18 cellular contexts compared by ENCODE assay signal in the genomic region with DNA sequence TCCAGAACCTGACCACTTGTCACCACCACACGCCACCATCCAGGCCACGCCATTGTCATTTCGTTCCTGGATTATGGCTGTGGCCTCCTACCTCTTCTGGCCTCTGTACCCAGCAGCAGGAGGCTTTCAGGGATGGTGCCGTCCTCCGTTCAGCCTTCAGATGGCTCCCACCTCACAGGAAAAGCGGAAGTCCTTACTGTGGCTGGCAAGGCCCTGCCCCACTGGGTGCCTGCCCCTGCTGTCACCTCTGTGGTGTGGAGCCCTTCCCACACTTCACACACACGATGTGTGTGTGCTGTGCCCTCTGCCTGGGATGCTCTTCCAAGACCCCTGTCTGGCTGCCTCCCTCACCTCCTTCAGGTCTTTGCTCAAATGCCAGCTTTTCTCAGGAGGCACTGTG.
DNase-seq lines count a peak whose midpoint lies in the region; ATAC-seq, FAIRE-seq and TF ChIP-seq lines count a peak whose summit lies in the region.
"Had no signal": no experiment of that assay in that cellular context is flagged by ENCODE, and none has a peak within 500 bp of the region (broad histone marks: within the 10 kb centered on the region; RNA-seq: fewer than 3 reads in every experiment).

No MANE protein-coding gene starts in this region.

- no peak for FAIRE-seq in H54 (lab: Jason Lieb, UNC)
- FAIRE-seq: A204.1, G401.6, GM12892 had no signal

- DNase-seq in activated naive CD4-positive, alpha-beta T cell treated with anti-CD3 and anti-CD28 coated beads, Interleukin-2, amount 50 U/mL, for 72 hours (ENCODE audit: low spot score in 2 of 2): no peak
- DNase-seq in activated naive CD4-positive, alpha-beta T cell treated with Interleukin-2 at 50 U/mL for 16 hours: no peak
- DNase-seq in endothelial cell (ENCODE audit: low spot score): no peak
- DNase-seq in nephron progenitor cell: no peak
- no peak for DNase-seq in type B pancreatic cell (ENCODE audit: extremely low spot score, unreplicated experiment)
- no peak for DNase-seq in H54 (ENCODE audit: insufficient read length, low spot score)
- DNase-seq in Right ventricle myocardium inferior (ENCODE audit: missing footprints): no peak
- DNase-seq in NCI-H510A treated with DMSO at 0.1 percent for 48 hours (lab: John Stamatoyannopoulos, UW): no peak
- DNase-seq: Caco-2; CD4-positive, CD25-positive, alpha-beta regulatory T cell; CD8-positive, alpha-beta T cell; DND-41; GM23248; HFFc6 had no signal

- H3K27ac Mint-ChIP-seq in activated naive CD4-positive, alpha-beta T cell treated with anti-CD3 and anti-CD28 coated beads, Interleukin-2, amount 50 U/mL, for 72 hours: peak overlapping the region; percentile 37 to 59
- H3K27ac Mint-ChIP-seq in endothelial cell (ENCODE audit: unreplicated experiment) (no peak overlapping the region), nephron progenitor cell (peak overlapping the region; percentile 41), type B pancreatic cell (peak overlapping the region; percentile 15)
- H3K27ac Mint-ChIP-seq: B cell; CD4-positive, CD25-positive, alpha-beta regulatory T cell; CD8-positive, alpha-beta T cell; HFFc6 had no signal

- H3K9me3 Mint-ChIP-seq in activated naive CD4-positive, alpha-beta T cell treated with anti-CD3 and anti-CD28 coated beads, Interleukin-2, amount 50 U/mL, for 72 hours: no peaks in the 10 kb centered on the region
- no peaks in the 10 kb centered on the region for H3K9me3 Mint-ChIP-seq in endothelial cell (ENCODE audit: unreplicated experiment)
- H3K9me3 Mint-ChIP-seq in nephron progenitor cell: no peaks in the 10 kb centered on the region
- no peaks in the 10 kb centered on the region for H3K9me3 Mint-ChIP-seq in type B pancreatic cell
- H3K9me3 Mint-ChIP-seq: CD4-positive, CD25-positive, alpha-beta regulatory T cell; CD8-positive, alpha-beta T cell; HFFc6 had no signal

- peaks cover 4 to 6% of the 10 kb centered on the region in 2 donors for H3K36me3 Mint-ChIP-seq in activated naive CD4-positive, alpha-beta T cell treated with anti-CD3 and anti-CD28 coated beads, Interleukin-2, amount 50 U/mL, for 72 hours
- H3K36me3 Mint-ChIP-seq in endothelial cell (ENCODE audit: low read depth, unreplicated experiment) (peaks cover 5% of the 10 kb centered on the region), nephron progenitor cell (ENCODE audit: low read depth) (peaks cover 7% of the 10 kb centered on the region), type B pancreatic cell (peaks cover 4% of the 10 kb centered on the region)

- TF ChIP-seq POLR2A in H54 (IDR thresholded peaks at IDR 0.05; ENCODE audit: low read depth, low read length): no peak

- intact Hi-C loops in Right ventricle myocardium inferior (cut with DNase I): no loop called here

- H3K27me3 Mint-ChIP-seq in endothelial cell (ENCODE audit: unreplicated experiment) (peaks cover 6% of the 10 kb centered on the region), nephron progenitor cell (ENCODE audit: low read depth, poor library complexity) (no peaks in the 10 kb centered on the region), type B pancreatic cell (no peaks in the 10 kb centered on the region)
- H3K27me3 Mint-ChIP-seq: B cell; CD4-positive, CD25-positive, alpha-beta regulatory T cell had no signal

- H3K4me3 Mint-ChIP-seq in endothelial cell (ENCODE audit: unreplicated experiment) (peak overlapping the region; percentile 38), nephron progenitor cell (no peak overlapping the region), type B pancreatic cell (no peak overlapping the region)
- H3K4me3 Mint-ChIP-seq: B cell; CD4-positive, CD25-positive, alpha-beta regulatory T cell; CD8-positive, alpha-beta T cell; HFFc6 had no signal

- no peak for ATAC-seq in activated naive CD4-positive, alpha-beta T cell treated with anti-CD3 and anti-CD28 coated beads, Interleukin-2, amount 50 U/mL, for 72 hours
- ATAC-seq in Right ventricle myocardium inferior: no peak
- ATAC-seq: CD8-positive, alpha-beta T cell had no signal

- TF ChIP-seq CTCF in endothelial cell (IDR thresholded peaks at IDR 0.05; ENCODE audit: unreplicated experiment): no peak
- no peak for TF ChIP-seq CTCF in nephron progenitor cell (IDR thresholded peaks at IDR 0.05)
- no peak for TF ChIP-seq CTCF in type B pancreatic cell (conservative IDR thresholded peaks at IDR 0.05)

- H3K4me1 Mint-ChIP-seq in endothelial cell (ENCODE audit: unreplicated experiment): no peaks in the 10 kb centered on the region
- peaks cover 9% of the 10 kb centered on the region for H3K4me1 Mint-ChIP-seq in nephron progenitor cell
- no peaks in the 10 kb centered on the region for H3K4me1 Mint-ChIP-seq in type B pancreatic cell (ENCODE audit: unreplicated experiment)
- H3K4me1 Mint-ChIP-seq: B cell had no signal
